ENCODE assay signal across 11 cellular contexts in genomic region chr3:101720851-101721649, GRCh38. TPM values are rescaled to one million over a fixed set of nuclear protein-coding genes. Genes with fewer than 3 reads are reported as not detected.
DNase-seq lines count a peak whose midpoint lies in the region; ATAC-seq and TF ChIP-seq lines count a peak whose summit lies in the region.
"Had no signal": no experiment of that assay in that cellular context is flagged by ENCODE, and none has a peak within 500 bp of the region (broad histone marks: within the 10 kb centered on the region; RNA-seq: fewer than 3 reads in every experiment).

No MANE protein-coding gene starts in this region.

- TF ChIP-seq CTCF in body of pancreas (IDR thresholded peaks at IDR 0.05) (no peak), coronary artery (IDR thresholded peaks at IDR 0.05) (no peak)

- no peaks in the 10 kb centered on the region for H3K79me1 ChIP-seq in neuronal stem cell (ENCODE audit: low read depth, low read length)

- no peak overlapping the region for H3K4me2 ChIP-seq in neuronal stem cell (ENCODE audit: insufficient read depth, low read length, poor library complexity, severe bottlenecking)

- H3K23ac ChIP-seq in neuronal stem cell (ENCODE audit: low read depth, low read length, poor library complexity): no peak overlapping the region

- ATAC-seq in HG03457 (IDR thresholded peaks at IDR 0.05; ENCODE audit: unreplicated experiment) (no peak), body of pancreas (no peak)
- ATAC-seq: upper lobe of right lung had no signal

- no peaks in the 10 kb centered on the region for H3K36me3 ChIP-seq in MG63
- H3K36me3 ChIP-seq in neuronal stem cell (replicated peaks in 1 of 2; ENCODE audit: control insufficient read depth in 2 of 2, insufficient read depth in 2 of 2, low read length in 2 of 2): no peaks in the 10 kb centered on the region
- H3K36me3 ChIP-seq in body of pancreas (replicated peaks in 1 of 2; ENCODE audit: insufficient read depth in 1 of 2, low read depth in 2 of 2): no peaks in the 10 kb centered on the region
- H3K36me3 ChIP-seq: upper lobe of right lung had no signal

- H2BK12ac ChIP-seq in neuronal stem cell (ENCODE audit: low read length): no peak overlapping the region

- H3K27me3 ChIP-seq in MG63 (no peaks in the 10 kb centered on the region), neuronal stem cell (ENCODE audit: control insufficient read depth in 3 of 3, insufficient read depth in 3 of 3, low read depth in 1 of 3, low read length in 3 of 3) (no peaks in the 10 kb centered on the region), body of pancreas (no peaks in the 10 kb centered on the region)
- H3K27me3 ChIP-seq: upper lobe of right lung had no signal

- no CpG with 5 or more reads among the region's 10 CpGs for WGBS in neuronal stem cell (ENCODE audit: extremely low coverage in 2 of 2, insufficient read length in 2 of 2, insufficient replicate concordance in 1 of 2), 2 donors
- 55% methylated on average over 10 of the region's 10 CpGs for WGBS in body of pancreas, 2 donors

- H3K27me3 Mint-ChIP-seq in activated naive CD4-positive, alpha-beta T cell treated with anti-CD3 and anti-CD28 coated beads, Interleukin-2, amount 10 ng/mL, durations not matched to agents 7 days and 5 days: no peaks in the 10 kb centered on the region

- H3K9me3 Mint-ChIP-seq in activated naive CD4-positive, alpha-beta T cell treated with anti-CD3 and anti-CD28 coated beads, Interleukin-2, amount 10 ng/mL, durations not matched to agents 7 days and 5 days: no peaks in the 10 kb centered on the region

- peak overlapping the region; percentile 83 for H3K27ac Mint-ChIP-seq in activated naive CD4-positive, alpha-beta T cell treated with anti-CD3 and anti-CD28 coated beads, Interleukin-2, amount 10 ng/mL, durations not matched to agents 7 days and 5 days

- peak overlapping the region; percentile 0 for H3K4me3 Mint-ChIP-seq in activated naive CD4-positive, alpha-beta T cell treated with anti-CD3 and anti-CD28 coated beads, Interleukin-2, amount 10 ng/mL, durations not matched to agents 7 days and 5 days

- H3K18ac ChIP-seq in neuronal stem cell (ENCODE audit: low read length): no peak overlapping the region

- no peak overlapping the region for H2BK5ac ChIP-seq in neuronal stem cell (ENCODE audit: low read length)

- CTCF ChIA-PET in activated naive CD4-positive, alpha-beta T cell treated with anti-CD3 and anti-CD28 coated beads, Interleukin-2, amount 10 ng/mL, durations not matched to agents 7 days and 5 days (lab: Charles Lee): interaction anchor here (0.7 to 1.1 kb wide), 2 partner anchors 82 to 103 kb away, joined by 3 to 5 read pairs; no protein-coding TSS in a partner anchor

- H3K4me1 ChIP-seq in neuronal stem cell (ENCODE audit: control insufficient read depth in 2 of 2, insufficient read depth in 1 of 2, low read depth in 1 of 2, low read length in 2 of 2): peaks cover 0 to 2% of the 10 kb centered on the region in 2 donors
- H3K4me1 ChIP-seq in body of pancreas: peaks cover 7% of the 10 kb centered on the region

- H3K4me1 Mint-ChIP-seq in activated naive CD4-positive, alpha-beta T cell treated with anti-CD3 and anti-CD28 coated beads, Interleukin-2, amount 10 ng/mL, durations not matched to agents 7 days and 5 days: peaks cover 47% of the 10 kb centered on the region

- no peak overlapping the region for H3K4ac ChIP-seq in neuronal stem cell (ENCODE audit: low read length)

- intact Hi-C loops in body of pancreas (cut with DNase I): no loop called here

- H3K36me3 Mint-ChIP-seq in activated naive CD4-positive, alpha-beta T cell treated with anti-CD3 and anti-CD28 coated beads, Interleukin-2, amount 10 ng/mL, durations not matched to agents 7 days and 5 days: peaks cover 2% of the 10 kb centered on the region

- DNase-seq in EL: peak; percentile 29
- peak; percentile 23 for DNase-seq in MG63
- no peak for DNase-seq in activated naive CD4-positive, alpha-beta T cell treated with anti-CD3 and anti-CD28 coated beads, Interleukin-2, amount 10 ng/mL, durations not matched to agents 7 days and 5 days
- DNase-seq in neuronal stem cell (ENCODE audit: low spot score): no peak
- no peak for DNase-seq in body of pancreas
- no peak for DNase-seq in NCI-H510A (lab: John Stamatoyannopoulos, UW)
- no peak for DNase-seq in coronary artery (ENCODE audit: low spot score)
- DNase-seq: NCI-H774, retina, upper lobe of right lung had no signal

- no peak overlapping the region for H2BK15ac ChIP-seq in neuronal stem cell (ENCODE audit: low read length)

- TF ChIP-seq POLR2A in body of pancreas (IDR thresholded peaks at IDR 0.05): no peak

- no peak overlapping the region for H4K91ac ChIP-seq in neuronal stem cell (ENCODE audit: low read depth, low read length, poor library complexity)

- H3K27ac ChIP-seq in neuronal stem cell (replicated peaks; ENCODE audit: low read length): no peak overlapping the region
- H3K27ac ChIP-seq in body of pancreas: no peak overlapping the region
- no peak overlapping the region for H3K27ac ChIP-seq in coronary artery
- H3K27ac ChIP-seq: upper lobe of right lung had no signal

- no peak overlapping the region for H3K14ac ChIP-seq in neuronal stem cell (ENCODE audit: low read length)

- H3K9ac ChIP-seq in neuronal stem cell (ENCODE audit: low read depth, low read length, poor library complexity): no peak overlapping the region

- H3K9me3 ChIP-seq in MG63: no peaks in the 10 kb centered on the region
- no peaks in the 10 kb centered on the region for H3K9me3 ChIP-seq in neuronal stem cell (replicated peaks in 1 of 2; ENCODE audit: control insufficient read depth in 2 of 2, insufficient read depth in 1 of 2, low read depth in 1 of 2, low read length in 2 of 2)
- H3K9me3 ChIP-seq in body of pancreas: no peaks in the 10 kb centered on the region
- H3K9me3 ChIP-seq: upper lobe of right lung had no signal

- no peak overlapping the region for H2BK120ac ChIP-seq in neuronal stem cell (ENCODE audit: low read depth, low read length)

- H2AFZ ChIP-seq in neuronal stem cell (ENCODE audit: low read length): peak overlapping the region; percentile 69

- no peak overlapping the region for H2AK5ac ChIP-seq in neuronal stem cell (ENCODE audit: low read depth, low read length)

- no peak overlapping the region for H4K8ac ChIP-seq in neuronal stem cell (ENCODE audit: low read depth, low read length)

- H3K4me3 ChIP-seq in MG63 (no peak overlapping the region), neuronal stem cell (ENCODE audit: low read length in 2 of 2) (no peak overlapping the region), body of pancreas (no peak overlapping the region), coronary artery (no peak overlapping the region)
- H3K4me3 ChIP-seq: upper lobe of right lung had no signal

RNA-seq across cellular contexts. Expression of gene CEP97, which starts 3.4 kb away (rescaled TPM):
- 9.7 and 11.0 TPM in 2 replicates for total RNA-seq in MG63 (2014; rRNA removed; shearing (Covaris generic); ENCODE audit: low replicate concordance)
- polyA plus RNA-seq in neuronal stem cell (2013, experiment 1 of 2): 9.6 TPM
- 10.3 TPM for polyA plus RNA-seq in neuronal stem cell (2013, experiment 2 of 2)
- total RNA-seq in body of pancreas: 1 to 10 TPM; 3.3 to 3.4 TPM

RNA-seq across cellular contexts. Expression of gene RPL24, which starts 34.5 kb away (rescaled TPM):
- 2,355 and 3,485 TPM in 2 replicates for total RNA-seq in MG63 (2014; rRNA removed; shearing (Covaris generic); ENCODE audit: low replicate concordance)
- 3,875 TPM for polyA plus RNA-seq in neuronal stem cell (2013, experiment 1 of 2)
- 3,871 TPM for polyA plus RNA-seq in neuronal stem cell (2013, experiment 2 of 2)
- total RNA-seq in body of pancreas: 100 to 1,000 TPM; 616 to 646 TPM

RNA-seq across cellular contexts. Expression of gene ZBTB11, which starts 44.1 kb away (rescaled TPM):
- total RNA-seq in MG63 (2014; rRNA removed; shearing (Covaris generic); ENCODE audit: low replicate concordance): 22.0 and 41.2 TPM in 2 replicates
- 6.0 TPM for polyA plus RNA-seq in neuronal stem cell (2013, experiment 1 of 2)
- polyA plus RNA-seq in neuronal stem cell (2013, experiment 2 of 2): 6.1 TPM
- 10 to 100 TPM; 11.5 to 20.5 TPM for total RNA-seq in body of pancreas

RNA-seq across cellular contexts. Expression of gene NXPE3, which starts 58.0 kb away (rescaled TPM):
- total RNA-seq in MG63 (2014; rRNA removed; shearing (Covaris generic); ENCODE audit: low replicate concordance): 7.5 and 12.4 TPM in 2 replicates
- 11.2 TPM for polyA plus RNA-seq in neuronal stem cell (2013, experiment 1 of 2)
- 11.8 TPM for polyA plus RNA-seq in neuronal stem cell (2013, experiment 2 of 2)
- total RNA-seq in body of pancreas: 1 to 10 TPM; 3.1 to 4.6 TPM

Comparison
In these comparisons a context has a peak if more than half of its experiments do, and no peak if none do; other contexts are left out.
1. DNase-seq: peak in EL (single experiment) and MG63 (single experiment); none in activated naive CD4-positive, alpha-beta T cell treated with anti-CD3 and anti-CD28 coated beads, Interleukin-2, amount 10 ng/mL, durations not matched to agents 7 days and 5 days (single experiment), neuronal stem cell (single experiment), body of pancreas (0 of 4), NCI-H510A (single experiment) and coronary artery (single experiment).